ENCODE assay signal across 8 cellular contexts in the genomic region with DNA sequence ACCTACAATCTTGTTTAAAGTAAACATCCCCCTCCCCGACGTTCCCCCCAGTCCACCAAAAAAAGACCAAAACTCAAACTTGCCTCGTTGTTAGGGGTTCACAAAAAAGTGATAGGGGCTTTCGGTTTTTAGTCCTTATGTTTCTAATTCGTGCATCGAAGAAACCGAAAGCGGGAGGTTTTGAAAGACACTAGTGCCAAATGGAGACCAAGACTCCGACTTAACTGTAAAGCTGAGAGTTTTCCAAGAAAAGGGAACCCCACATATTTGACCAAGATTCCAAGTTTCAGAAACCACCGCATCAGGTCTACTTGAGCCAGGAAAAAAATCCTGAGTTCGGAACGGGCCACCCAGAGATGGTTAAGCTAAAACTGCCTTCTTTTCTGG. TPM values are rescaled to one million over a fixed set of nuclear protein-coding genes. Genes with fewer than 3 reads are reported as not detected.
DNase-seq lines count a peak whose midpoint lies in the region; FAIRE-seq and TF ChIP-seq lines count a peak whose summit lies in the region.

No MANE protein-coding gene starts in this region.

- H3K27ac Mint-ChIP-seq in Calu3 (ENCODE audit: unreplicated experiment): peak overlapping the region; percentile 99

- no peaks in the 10 kb centered on the region for H3K9me3 Mint-ChIP-seq in Calu3 (ENCODE audit: low read depth, unreplicated experiment)

- peak overlapping the region; percentile 100 for H3K4me3 Mint-ChIP-seq in Calu3 (ENCODE audit: low read depth, unreplicated experiment)

- H3K36me3 Mint-ChIP-seq in Calu3 (ENCODE audit: insufficient read depth, unreplicated experiment): peaks cover 54% of the 10 kb centered on the region

- DNase-seq in Calu3 (no peak), NOMO-1 treated with dmso at 0.1 percent for 144 hours (lab: John Stamatoyannopoulos, UW; ENCODE audit: unreplicated experiment) (no peak), urothelium cell line (ENCODE audit: low spot score) (no peak), SKM-1 (lab: John Stamatoyannopoulos, UW; ENCODE audit: unreplicated experiment) (no peak)
- no peak for DNase-seq in effector memory CD4-positive, alpha-beta T cell
- no peak for DNase-seq in activated effector memory CD4-positive, alpha-beta T cell treated with anti-CD3 and anti-CD28 coated beads, Interleukin-2, amount 50 U/mL, for 16 hours

- no peaks in the 10 kb centered on the region for H3K27me3 Mint-ChIP-seq in Calu3 (ENCODE audit: unreplicated experiment)

- H3K4me1 Mint-ChIP-seq in Calu3 (ENCODE audit: low read depth, unreplicated experiment): peaks cover 26% of the 10 kb centered on the region

- TF ChIP-seq CTCF in Calu3 (IDR thresholded peaks at IDR 0.05; ENCODE audit: unreplicated experiment) (no peak), OCI-LY1 (IDR thresholded peaks at IDR 0.05; ENCODE audit: low read length) (no peak), neutrophil (IDR thresholded peaks at IDR 0.05) (no peak)

- H3K36me3 ChIP-seq in OCI-LY1 (ENCODE audit: insufficient read depth, low read length) (peaks cover 42% of the 10 kb centered on the region), neutrophil (peaks cover 7% of the 10 kb centered on the region)
- H3K36me3 ChIP-seq in effector memory CD4-positive, alpha-beta T cell (ENCODE audit: control insufficient read depth, insufficient read depth, low read length): peaks cover 7% of the 10 kb centered on the region

- peak overlapping the region; percentile 93 for H3K4me2 ChIP-seq in OCI-LY1 (ENCODE audit: low read length)

- H3K27me3 ChIP-seq in OCI-LY1 (ENCODE audit: insufficient read depth, low read length): no peaks in the 10 kb centered on the region
- no peaks in the 10 kb centered on the region for H3K27me3 ChIP-seq in effector memory CD4-positive, alpha-beta T cell (replicated peaks; ENCODE audit: control insufficient read depth, insufficient read depth, low read length, poor library complexity, severe bottlenecking)
- H3K27me3 ChIP-seq in neutrophil: no peaks in the 10 kb centered on the region

- intact Hi-C loops in Calu3 (cut with micrococcal nuclease; ENCODE audit: unreplicated experiment): loop anchor here (5.0 kb wide), 1 partner anchor 661 kb away; no protein-coding TSS in a partner anchor

- FAIRE-seq in urothelium cell line (lab: Jason Lieb, UNC): no peak

- peak overlapping the region; percentile 94 for H3K9ac ChIP-seq in OCI-LY1 (ENCODE audit: low read length)

- BruUV-seq in Calu3 (replicated peaks; lab: Mats Ljungman, UMichigan): no TSS peak

- H2AFZ ChIP-seq in OCI-LY1 (ENCODE audit: low read length): no peak overlapping the region

- H3F3A ChIP-seq in OCI-LY1 (ENCODE audit: insufficient read depth, low read length): no peaks in the 10 kb centered on the region

- H3K9me3 ChIP-seq in OCI-LY1 (ENCODE audit: low read length) (no peaks in the 10 kb centered on the region), neutrophil (no peaks in the 10 kb centered on the region)
- H3K9me3 ChIP-seq in effector memory CD4-positive, alpha-beta T cell (ENCODE audit: control insufficient read depth, low read length): no peaks in the 10 kb centered on the region

- H3K27ac ChIP-seq in OCI-LY1 (ENCODE audit: low read depth, low read length, poor library complexity, severe bottlenecking) (peak overlapping the region; percentile 48), neutrophil (peak overlapping the region; percentile 71)
- H3K27ac ChIP-seq in effector memory CD4-positive, alpha-beta T cell (ENCODE audit: insufficient read depth, low read length, poor library complexity, severe bottlenecking): peak overlapping the region; percentile 77

- H4K20me1 ChIP-seq in OCI-LY1 (ENCODE audit: insufficient read depth, low read length): no peaks in the 10 kb centered on the region

- H3K9me2 ChIP-seq in OCI-LY1 (ENCODE audit: low read depth, low read length): no peaks in the 10 kb centered on the region

- H3K4me1 ChIP-seq in OCI-LY1 (ENCODE audit: insufficient read depth, low read length, severe bottlenecking): peaks cover 63% of the 10 kb centered on the region
- peaks cover 24% of the 10 kb centered on the region for H3K4me1 ChIP-seq in effector memory CD4-positive, alpha-beta T cell (ENCODE audit: control insufficient read depth, insufficient read depth, low read length, poor library complexity, severe bottlenecking)
- peaks cover 55 to 56% of the 10 kb centered on the region in 2 experiments for H3K4me1 ChIP-seq in neutrophil (ENCODE audit: control insufficient read depth in 1 of 2, insufficient read depth in 1 of 2, low read depth in 1 of 2, low read length in 1 of 2)

- peaks cover 74% of the 10 kb centered on the region for H3K79me2 ChIP-seq in OCI-LY1 (ENCODE audit: insufficient read depth, low read length)

- CTCF ChIA-PET in Calu3 (lab: Charles Lee): interaction anchor here (0.7 to 2.1 kb wide), 6 partner anchors 13 to 991 kb away, joined by 3 to 12 read pairs (median 4); partner anchors contain the start of gene STK17A

- H3K4me3 ChIP-seq in OCI-LY1 (ENCODE audit: low read depth, low read length, poor library complexity, severe bottlenecking): peak overlapping the region; percentile 86
- peak overlapping the region; percentile 69 for H3K4me3 ChIP-seq in effector memory CD4-positive, alpha-beta T cell (ENCODE audit: insufficient read depth, low read depth, low read length, poor library complexity, severe bottlenecking)
- peak overlapping the region; percentile 92 to 99 for H3K4me3 ChIP-seq in neutrophil (ENCODE audit: low read depth in 1 of 2, low read length in 1 of 2)

RNA-seq across cellular contexts. Expression of gene PSMA2, which starts 0.5 kb away (rescaled TPM):
- 191 and 208 TPM in 2 replicates for total RNA-seq in Calu3 (2022)

RNA-seq across cellular contexts. Expression of gene MRPL32, which starts 0.7 kb away (rescaled TPM):
- total RNA-seq in Calu3 (2022): 86.4 and 87.8 TPM in 2 replicates

RNA-seq across cellular contexts. Expression of gene C7orf25, which starts 19.6 kb away (rescaled TPM):
- total RNA-seq in Calu3 (2022): 10.1 and 10.4 TPM in 2 replicates
